In the genomic region with DNA sequence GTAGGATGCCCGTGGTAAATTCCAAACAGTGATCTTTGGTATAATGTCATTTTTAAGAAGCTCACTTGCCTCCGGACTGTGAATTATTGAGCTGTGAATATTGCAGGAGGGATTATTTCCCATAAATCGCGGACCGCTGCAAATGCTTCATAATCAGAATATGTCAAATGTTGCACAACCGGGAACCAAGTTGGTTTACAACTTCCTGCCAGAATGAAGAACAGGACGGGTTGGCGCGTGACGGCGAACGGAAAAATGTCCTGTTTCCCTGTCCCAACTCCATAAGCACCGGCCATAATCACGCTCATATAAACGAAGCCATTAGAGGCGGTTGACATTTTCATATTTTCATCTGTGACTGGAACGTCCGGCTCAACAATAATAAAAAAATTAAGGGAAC, we compare ENCODE assay signal across 9 cellular contexts.
"Had no signal": no experiment of that assay in that cellular context is flagged by ENCODE, and none has a peak within 500 bp of the region (broad histone marks: within the 10 kb centered on the region; RNA-seq: fewer than 3 reads in every experiment).

No MANE protein-coding gene starts in this region.

- ATAC-seq: heart right ventricle, left ventricle myocardium superior had no signal

- H3K27me3 ChIP-seq: ascending aorta, heart right ventricle, testis had no signal

- H3K4me3 ChIP-seq: ascending aorta, heart right ventricle, testis had no signal

- H3K9me3 ChIP-seq: ascending aorta, testis had no signal

- H3K4me1 ChIP-seq: ascending aorta, heart right ventricle, testis had no signal

- DNase-seq: activated CD4-positive, alpha-beta memory T cell treated with anti-CD3 and anti-CD28 coated beads, Interleukin-2, amount 10 ng/mL, durations not matched to agents 7 days and 5 days; activated gamma-delta T cell; activated T-cell treated with anti-CD3 and anti-CD28 coated beads, Interleukin-2, amount 50 U/mL, for 48 hours; heart right ventricle; left ventricle myocardium superior; mesenchymal stem cell; stimulated activated CD4-positive, alpha-beta T cell treated with anti-CD3 and anti-CD28 coated beads, Interleukin-4, amount 100 ng/mL, for 24 hours; testis had no signal

- H3K36me3 ChIP-seq: ascending aorta, heart right ventricle had no signal

- H3K27ac ChIP-seq: ascending aorta, heart right ventricle, testis had no signal
